In the genomic region with DNA sequence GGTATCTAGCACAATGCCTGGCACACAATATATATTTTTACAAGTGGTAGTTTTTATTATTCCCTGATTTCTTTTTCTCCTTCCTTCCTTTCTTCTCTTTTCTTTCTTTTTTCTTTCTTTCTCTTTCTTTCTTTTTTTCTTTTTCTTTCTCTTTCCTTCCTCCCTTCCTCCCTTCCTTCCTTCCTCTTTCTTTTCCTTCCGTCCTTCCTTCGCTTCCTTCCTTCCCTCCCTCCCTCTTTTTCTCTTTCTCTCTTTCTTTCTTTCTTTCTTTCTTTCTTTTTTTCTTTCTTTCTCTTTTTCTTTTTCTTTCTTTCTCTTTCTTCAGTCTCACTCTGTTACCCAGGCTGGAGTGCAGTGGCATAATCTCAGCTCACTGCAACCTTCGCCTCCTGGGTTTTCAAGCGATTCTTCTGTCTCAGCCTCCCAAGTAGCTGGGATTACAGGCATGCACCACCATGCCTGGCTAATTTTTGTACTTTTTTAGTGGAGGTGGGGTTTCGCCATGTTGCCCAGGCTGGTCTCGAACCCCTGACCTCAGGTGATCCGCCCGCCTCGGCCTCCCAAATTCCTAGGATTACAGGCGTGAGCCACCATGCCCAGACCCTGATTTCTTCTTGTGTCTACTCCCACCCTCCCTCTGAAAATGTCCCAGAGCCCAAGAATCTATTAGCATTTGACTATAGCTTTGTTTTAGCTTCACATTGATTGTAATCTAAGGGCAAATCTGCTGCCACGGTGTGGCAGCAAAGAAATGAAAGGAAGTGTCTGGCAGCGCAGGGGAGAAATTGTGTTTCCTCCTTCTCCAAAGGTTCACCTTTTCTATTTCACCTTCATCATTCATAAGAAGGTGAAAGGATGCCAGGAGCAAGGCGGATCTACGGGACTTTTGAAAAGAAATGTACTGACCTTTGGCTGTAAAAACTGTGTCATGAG, we compare ENCODE assay signal across 1 cellular context.
TF ChIP-seq lines count a peak whose summit lies in the region.

No MANE protein-coding gene starts in this region.

TF ChIP-seq in K562, 482 proteins besides CTCF, POLR2A, EP300 and RAD21:
- TF ChIP-seq HLTF (IDR thresholded peaks at IDR 0.05) (0 out of 2 replicates have a peak, but pooled peaks have one; percentile 47), ZNF583 (CRISPR knock-in tag; IDR thresholded peaks at IDR 0.05) (no peak), ARHGAP35 (IDR thresholded peaks at IDR 0.05; ENCODE audit: partially characterized antibody) (peak; percentile 72), PHB2 (IDR thresholded peaks at IDR 0.05; ENCODE audit: low read depth) (peak; percentile 10; the same call in 1 of the 2 replicates), SMAD4 (CRISPR knock-in tag; conservative IDR thresholded peaks at IDR 0.05) (no peak), MCM2 (IDR thresholded peaks at IDR 0.05; ENCODE audit: low read depth) (no peak), MTA1 (IDR thresholded peaks at IDR 0.05; ENCODE audit: borderline replicate concordance) (peak; percentile 45; the same call in 1 of the 2 replicates), ZNF12 (CRISPR knock-in tag; IDR thresholded peaks at IDR 0.05) (no peak), YBX1 (IDR thresholded peaks at IDR 0.05) (0 out of 2 replicates have a peak, but pooled peaks have one; percentile 78)
- TF ChIP-seq, protein P1, sequence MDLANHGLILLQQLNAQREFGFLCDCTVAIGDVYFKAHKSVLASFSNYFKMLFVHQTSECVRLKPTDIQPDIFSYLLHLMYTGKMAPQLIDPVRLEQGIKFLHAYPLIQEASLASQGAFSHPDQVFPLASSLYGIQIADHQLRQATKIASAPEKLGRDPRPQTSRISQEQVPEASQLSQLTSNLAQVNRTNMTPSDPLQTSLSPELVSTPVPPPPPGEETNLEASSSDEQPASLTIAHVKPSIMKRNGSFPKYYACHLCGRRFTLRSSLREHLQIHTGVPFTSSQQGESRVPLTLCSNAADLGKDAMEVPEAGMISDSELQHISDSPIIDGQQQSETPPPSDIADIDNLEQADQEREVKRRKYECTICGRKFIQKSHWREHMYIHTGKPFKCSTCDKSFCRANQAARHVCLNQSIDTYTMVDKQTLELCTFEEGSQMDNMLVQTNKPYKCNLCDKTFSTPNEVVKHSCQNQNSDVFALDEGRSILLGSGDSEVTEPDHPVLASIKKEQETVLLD (IDR thresholded peaks at IDR 0.05), result 0 out of 2 replicates have a peak, but pooled peaks have one; percentile 41
- TF ChIP-seq, protein P2, sequence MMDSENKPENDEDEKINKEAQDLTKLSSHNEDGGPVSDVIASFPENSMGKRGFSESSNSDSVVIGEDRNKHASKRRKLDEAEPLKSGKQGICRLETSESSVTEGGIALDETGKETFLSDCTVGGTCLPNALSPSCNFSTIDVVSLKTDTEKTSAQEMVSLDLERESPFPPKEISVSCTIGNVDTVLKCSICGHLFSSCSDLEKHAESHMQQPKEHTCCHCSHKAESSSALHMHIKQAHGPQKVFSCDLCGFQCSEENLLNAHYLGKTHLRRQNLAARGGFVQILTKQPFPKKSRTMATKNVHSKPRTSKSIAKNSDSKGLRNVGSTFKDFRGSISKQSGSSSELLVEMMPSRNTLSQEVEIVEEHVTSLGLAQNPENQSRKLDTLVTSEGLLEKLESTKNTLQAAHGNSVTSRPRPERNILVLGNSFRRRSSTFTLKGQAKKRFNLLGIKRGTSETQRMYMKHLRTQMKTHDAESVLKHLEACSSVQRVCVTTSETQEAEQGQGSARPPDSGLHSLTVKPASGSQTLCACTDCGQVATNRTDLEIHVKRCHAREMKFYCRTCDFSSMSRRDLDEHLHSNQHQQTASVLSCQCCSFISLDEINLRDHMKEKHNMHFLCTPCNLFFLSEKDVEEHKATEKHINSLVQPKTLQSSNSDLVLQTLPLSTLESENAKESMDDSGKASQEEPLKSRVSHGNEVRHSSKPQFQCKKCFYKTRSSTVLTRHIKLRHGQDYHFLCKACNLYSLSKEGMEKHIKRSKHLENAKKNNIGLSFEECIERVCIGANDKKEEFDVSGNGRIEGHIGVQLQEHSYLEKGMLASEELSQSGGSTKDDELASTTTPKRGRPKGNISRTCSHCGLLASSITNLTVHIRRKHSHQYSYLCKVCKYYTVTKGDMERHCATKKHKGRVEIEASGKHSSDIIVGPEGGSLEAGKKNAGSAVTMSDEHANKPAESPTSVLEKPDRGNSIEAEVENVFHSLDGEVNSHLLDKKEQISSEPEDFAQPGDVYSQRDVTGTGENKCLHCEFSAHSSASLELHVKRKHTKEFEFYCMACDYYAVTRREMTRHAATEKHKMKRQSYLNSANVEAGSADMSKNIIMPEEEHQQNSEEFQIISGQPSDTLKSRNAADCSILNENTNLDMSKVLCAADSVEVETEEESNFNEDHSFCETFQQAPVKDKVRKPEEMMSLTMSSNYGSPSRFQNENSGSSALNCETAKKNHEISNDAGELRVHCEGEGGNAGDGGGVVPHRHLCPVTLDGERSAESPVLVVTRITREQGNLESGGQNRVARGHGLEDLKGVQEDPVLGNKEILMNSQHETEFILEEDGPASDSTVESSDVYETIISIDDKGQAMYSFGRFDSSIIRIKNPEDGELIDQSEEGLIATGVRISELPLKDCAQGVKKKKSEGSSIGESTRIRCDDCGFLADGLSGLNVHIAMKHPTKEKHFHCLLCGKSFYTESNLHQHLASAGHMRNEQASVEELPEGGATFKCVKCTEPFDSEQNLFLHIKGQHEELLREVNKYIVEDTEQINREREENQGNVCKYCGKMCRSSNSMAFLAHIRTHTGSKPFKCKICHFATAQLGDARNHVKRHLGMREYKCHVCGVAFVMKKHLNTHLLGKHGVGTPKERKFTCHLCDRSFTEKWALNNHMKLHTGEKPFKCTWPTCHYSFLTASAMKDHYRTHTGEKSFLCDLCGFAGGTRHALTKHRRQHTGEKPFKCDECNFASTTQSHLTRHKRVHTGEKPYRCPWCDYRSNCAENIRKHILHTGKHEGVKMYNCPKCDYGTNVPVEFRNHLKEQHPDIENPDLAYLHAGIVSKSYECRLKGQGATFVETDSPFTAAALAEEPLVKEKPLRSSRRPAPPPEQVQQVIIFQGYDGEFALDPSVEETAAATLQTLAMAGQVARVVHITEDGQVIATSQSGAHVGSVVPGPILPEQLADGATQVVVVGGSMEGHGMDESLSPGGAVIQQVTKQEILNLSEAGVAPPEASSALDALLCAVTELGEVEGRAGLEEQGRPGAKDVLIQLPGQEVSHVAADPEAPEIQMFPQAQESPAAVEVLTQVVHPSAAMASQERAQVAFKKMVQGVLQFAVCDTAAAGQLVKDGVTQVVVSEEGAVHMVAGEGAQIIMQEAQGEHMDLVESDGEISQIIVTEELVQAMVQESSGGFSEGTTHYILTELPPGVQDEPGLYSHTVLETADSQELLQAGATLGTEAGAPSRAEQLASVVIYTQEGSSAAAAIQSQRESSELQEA (IDR thresholded peaks at IDR 0.05; ENCODE audit: low read depth), result 0 out of 2 replicates have a peak, but pooled peaks have one; percentile 25
- TF ChIP-seq, protein P3, sequence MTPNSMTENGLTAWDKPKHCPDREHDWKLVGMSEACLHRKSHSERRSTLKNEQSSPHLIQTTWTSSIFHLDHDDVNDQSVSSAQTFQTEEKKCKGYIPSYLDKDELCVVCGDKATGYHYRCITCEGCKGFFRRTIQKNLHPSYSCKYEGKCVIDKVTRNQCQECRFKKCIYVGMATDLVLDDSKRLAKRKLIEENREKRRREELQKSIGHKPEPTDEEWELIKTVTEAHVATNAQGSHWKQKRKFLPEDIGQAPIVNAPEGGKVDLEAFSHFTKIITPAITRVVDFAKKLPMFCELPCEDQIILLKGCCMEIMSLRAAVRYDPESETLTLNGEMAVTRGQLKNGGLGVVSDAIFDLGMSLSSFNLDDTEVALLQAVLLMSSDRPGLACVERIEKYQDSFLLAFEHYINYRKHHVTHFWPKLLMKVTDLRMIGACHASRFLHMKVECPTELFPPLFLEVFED (CRISPR knock-in tag; conservative IDR thresholded peaks at IDR 0.05), result 0 out of 2 replicates have a peak, but pooled peaks have one; percentile 7
- TF ChIP-seq, protein P4, sequence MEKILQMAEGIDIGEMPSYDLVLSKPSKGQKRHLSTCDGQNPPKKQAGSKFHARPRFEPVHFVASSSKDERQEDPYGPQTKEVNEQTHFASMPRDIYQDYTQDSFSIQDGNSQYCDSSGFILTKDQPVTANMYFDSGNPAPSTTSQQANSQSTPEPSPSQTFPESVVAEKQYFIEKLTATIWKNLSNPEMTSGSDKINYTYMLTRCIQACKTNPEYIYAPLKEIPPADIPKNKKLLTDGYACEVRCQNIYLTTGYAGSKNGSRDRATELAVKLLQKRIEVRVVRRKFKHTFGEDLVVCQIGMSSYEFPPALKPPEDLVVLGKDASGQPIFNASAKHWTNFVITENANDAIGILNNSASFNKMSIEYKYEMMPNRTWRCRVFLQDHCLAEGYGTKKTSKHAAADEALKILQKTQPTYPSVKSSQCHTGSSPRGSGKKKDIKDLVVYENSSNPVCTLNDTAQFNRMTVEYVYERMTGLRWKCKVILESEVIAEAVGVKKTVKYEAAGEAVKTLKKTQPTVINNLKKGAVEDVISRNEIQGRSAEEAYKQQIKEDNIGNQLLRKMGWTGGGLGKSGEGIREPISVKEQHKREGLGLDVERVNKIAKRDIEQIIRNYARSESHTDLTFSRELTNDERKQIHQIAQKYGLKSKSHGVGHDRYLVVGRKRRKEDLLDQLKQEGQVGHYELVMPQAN (IDR thresholded peaks at IDR 0.05; ENCODE audit: borderline replicate concordance), result 0 out of 2 replicates have a peak, but pooled peaks have one; percentile 30
- TF ChIP-seq, protein P5, sequence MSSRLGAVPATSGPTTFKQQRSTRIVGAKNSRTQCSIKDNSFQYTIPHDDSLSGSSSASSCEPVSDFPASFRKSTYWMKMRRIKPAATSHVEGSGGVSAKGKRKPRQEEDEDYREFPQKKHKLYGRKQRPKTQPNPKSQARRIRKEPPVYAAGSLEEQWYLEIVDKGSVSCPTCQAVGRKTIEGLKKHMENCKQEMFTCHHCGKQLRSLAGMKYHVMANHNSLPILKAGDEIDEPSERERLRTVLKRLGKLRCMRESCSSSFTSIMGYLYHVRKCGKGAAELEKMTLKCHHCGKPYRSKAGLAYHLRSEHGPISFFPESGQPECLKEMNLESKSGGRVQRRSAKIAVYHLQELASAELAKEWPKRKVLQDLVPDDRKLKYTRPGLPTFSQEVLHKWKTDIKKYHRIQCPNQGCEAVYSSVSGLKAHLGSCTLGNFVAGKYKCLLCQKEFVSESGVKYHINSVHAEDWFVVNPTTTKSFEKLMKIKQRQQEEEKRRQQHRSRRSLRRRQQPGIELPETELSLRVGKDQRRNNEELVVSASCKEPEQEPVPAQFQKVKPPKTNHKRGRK (tag; IDR thresholded peaks at IDR 0.05), result peak; percentile 100
- TF ChIP-seq, protein P6, sequence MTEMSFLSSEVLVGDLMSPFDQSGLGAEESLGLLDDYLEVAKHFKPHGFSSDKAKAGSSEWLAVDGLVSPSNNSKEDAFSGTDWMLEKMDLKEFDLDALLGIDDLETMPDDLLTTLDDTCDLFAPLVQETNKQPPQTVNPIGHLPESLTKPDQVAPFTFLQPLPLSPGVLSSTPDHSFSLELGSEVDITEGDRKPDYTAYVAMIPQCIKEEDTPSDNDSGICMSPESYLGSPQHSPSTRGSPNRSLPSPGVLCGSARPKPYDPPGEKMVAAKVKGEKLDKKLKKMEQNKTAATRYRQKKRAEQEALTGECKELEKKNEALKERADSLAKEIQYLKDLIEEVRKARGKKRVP (CRISPR knock-in tag; IDR thresholded peaks at IDR 0.05), result no peak
- TF ChIP-seq, protein P7, sequence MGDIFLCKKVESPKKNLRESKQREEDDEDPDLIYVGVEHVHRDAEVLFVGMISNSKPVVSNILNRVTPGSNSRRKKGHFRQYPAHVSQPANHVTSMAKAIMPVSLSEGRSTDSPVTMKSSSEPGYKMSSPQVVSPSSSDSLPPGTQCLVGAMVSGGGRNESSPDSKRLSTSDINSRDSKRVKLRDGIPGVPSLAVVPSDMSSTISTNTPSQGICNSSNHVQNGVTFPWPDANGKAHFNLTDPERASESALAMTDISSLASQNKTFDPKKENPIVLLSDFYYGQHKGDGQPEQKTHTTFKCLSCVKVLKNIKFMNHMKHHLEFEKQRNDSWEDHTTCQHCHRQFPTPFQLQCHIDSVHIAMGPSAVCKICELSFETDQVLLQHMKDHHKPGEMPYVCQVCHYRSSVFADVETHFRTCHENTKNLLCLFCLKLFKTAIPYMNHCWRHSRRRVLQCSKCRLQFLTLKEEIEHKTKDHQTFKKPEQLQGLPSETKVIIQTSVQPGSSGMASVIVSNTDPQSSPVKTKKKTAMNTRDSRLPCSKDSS (IDR thresholded peaks at IDR 0.05; ENCODE audit: low read depth, partially characterized antibody), result peak; percentile 29
TF ChIP-seq in K562: peak in this region for 11.
